Comparison of ENCODE assay signal across 12 cellular contexts in genomic region chr10:48464871-48465736, GRCh38.
A peak's percentile ranks its signal among the peaks of the same experiment; 100 is the strongest.
DNase-seq lines count a peak whose midpoint lies in the region; ATAC-seq and TF ChIP-seq lines count a peak whose summit lies in the region.
"Had no signal": no experiment of that assay in that cellular context is flagged by ENCODE, and none has a peak within 500 bp of the region (broad histone marks: within the 10 kb centered on the region; RNA-seq: fewer than 3 reads in every experiment).

No MANE protein-coding gene starts in this region.

- no peak overlapping the region for H2AFZ ChIP-seq in OCI-LY7 (ENCODE audit: low read length)

- CTCF ChIA-PET in OCI-LY7 (lab: Charles Lee; ENCODE audit: unreplicated experiment), result no interaction called here

- no peaks in the 10 kb centered on the region for H3K4me1 ChIP-seq in OCI-LY7 (ENCODE audit: insufficient read depth, low read length, poor library complexity, severe bottlenecking)

- no peak overlapping the region for H3K27ac ChIP-seq in OCI-LY7 (ENCODE audit: low read depth, low read length, poor library complexity, severe bottlenecking)

- ATAC-seq in sciatic nerve, result peak; percentile 19

- H3K9me3 Mint-ChIP-seq in brain, result no peaks in the 10 kb centered on the region
- H3K9me3 Mint-ChIP-seq: HFFc6 had no signal

- intact Hi-C loops in sciatic nerve (cut with DNase I) (no loop called here), OCI-LY7 (cut with micrococcal nuclease; ENCODE audit: unreplicated experiment) (no loop called here)

- no peaks in the 10 kb centered on the region for H3K36me3 Mint-ChIP-seq in brain

- DNase-seq in NCI-H446 (lab: John Stamatoyannopoulos, UW) (peak; percentile 29 to 83), islet precursor cell (peak; percentile 57), sciatic nerve (ENCODE audit: low spot score) (peak; percentile 51), NCI-H524 treated with DMSO at 0.1 percent for 48 hours (lab: John Stamatoyannopoulos, UW) (no peak), OCI-LY7 (ENCODE audit: low spot score) (no peak), inferior parietal cortex (ENCODE audit: extremely low spot score) (no peak), NCI-H1436 treated with DMSO at 0.1 percent for 48 hours (lab: John Stamatoyannopoulos, UW) (no peak)
- DNase-seq: HFFc6, NCI-H1048, NCI-H82, sigmoid colon had no signal

- peaks cover 22% of the 10 kb centered on the region for H3K27me3 Mint-ChIP-seq in brain

- H3K36me3 ChIP-seq in OCI-LY7 (ENCODE audit: insufficient read depth, low read length), result no peaks in the 10 kb centered on the region
- H3K36me3 ChIP-seq: sigmoid colon had no signal

- peaks cover 24% of the 10 kb centered on the region for H3K4me1 Mint-ChIP-seq in brain

- BruUV-seq in OCI-LY7 (replicated peaks; lab: Mats Ljungman, UMichigan), result no TSS peak

- H3K9me3 ChIP-seq in OCI-LY7 (ENCODE audit: low read length), result no peaks in the 10 kb centered on the region
- H3K9me3 ChIP-seq: sigmoid colon had no signal

- POLR2A ChIA-PET in OCI-LY7 (lab: Charles Lee), result no interaction called here

- TF ChIP-seq CTCF in brain (conservative IDR thresholded peaks at IDR 0.05) (no peak), OCI-LY7 (conservative IDR thresholded peaks at IDR 0.05; ENCODE audit: low read length) (no peak)

- H3K4me3 Mint-ChIP-seq in brain, result peak overlapping the region in 3 of 5 experiments; percentile 47 to 73 (median 71)
- H3K4me3 Mint-ChIP-seq: HFFc6 had no signal

- peak overlapping the region in 2 of 5 experiments; percentile 32 to 45 for H3K27ac Mint-ChIP-seq in brain

- no peak overlapping the region for H3K4me3 ChIP-seq in OCI-LY7 (ENCODE audit: low read depth, low read length, poor library complexity, severe bottlenecking)

- no peaks in the 10 kb centered on the region for H3K79me2 ChIP-seq in OCI-LY7 (ENCODE audit: insufficient read depth, low read depth, low read length)

- H3K9me2 ChIP-seq in OCI-LY7 (ENCODE audit: insufficient read depth, low read length), result no peaks in the 10 kb centered on the region

- H4K20me1 ChIP-seq in OCI-LY7 (ENCODE audit: insufficient read depth, low read length), result no peaks in the 10 kb centered on the region

- no peak overlapping the region for H3K4me2 ChIP-seq in OCI-LY7 (ENCODE audit: low read length)

Comparison
In these comparisons a context has a peak if more than half of its experiments do, and no peak if none do; other contexts are left out.
1. DNase-seq: peak in NCI-H446 (2 of 2), islet precursor cell (single experiment) and sciatic nerve (single experiment); none in NCI-H524 treated with DMSO at 0.1 percent for 48 hours (single experiment), OCI-LY7 (single experiment), inferior parietal cortex (single experiment) and NCI-H1436 treated with DMSO at 0.1 percent for 48 hours (single experiment).